In the genomic region with DNA sequence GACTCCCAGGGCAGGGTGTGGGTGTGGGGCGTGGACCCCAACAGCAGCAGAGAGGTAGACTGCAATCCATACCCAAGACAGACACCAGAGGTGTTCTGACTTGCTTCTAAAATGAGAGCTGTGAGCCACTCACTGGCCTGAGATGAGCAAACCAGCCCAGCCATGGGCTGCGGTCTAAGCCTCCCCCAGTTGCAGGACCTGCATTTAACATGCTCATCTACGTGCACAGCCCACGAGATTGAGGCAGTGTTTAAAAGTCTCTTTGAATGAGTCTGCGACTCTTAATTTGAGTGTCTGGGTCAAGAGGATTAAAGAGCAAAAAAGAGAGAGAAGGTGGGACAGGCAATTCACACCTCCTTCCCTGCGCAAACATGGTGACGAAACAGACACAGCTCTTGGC, we compare ENCODE assay signal across 14 cellular contexts. TPM values are rescaled to one million over a fixed set of nuclear protein-coding genes. Genes with fewer than 3 reads are reported as not detected.
DNase-seq lines count a peak whose midpoint lies in the region; ATAC-seq and TF ChIP-seq lines count a peak whose summit lies in the region.
"Had no signal": no experiment of that assay in that cellular context is flagged by ENCODE, and none has a peak within 500 bp of the region (broad histone marks: within the 10 kb centered on the region; RNA-seq: fewer than 3 reads in every experiment).

No MANE protein-coding gene starts in this region.

- ATAC-seq in stimulated activated naive B cell treated with anti-CD40 and anti-IgM and Interleukin-4, amounts not matched to agents 10 μg/mL and 1 μg/mL and 100 μg/mL, for 72 hours (replicated peaks) = no peak

- peaks cover 18% of the 10 kb centered on the region for H3K4me1 ChIP-seq in endodermal cell (ENCODE audit: control insufficient read depth, insufficient read depth, low read length)

- DNase-seq in activated gamma-delta T cell (lab: John Stamatoyannopoulos, UW) = peak; percentile 22
- no peak for DNase-seq in activated gamma-delta T cell treated with Interleukin-2 at 50 U/mL for 16 hours
- DNase-seq in activated CD4-positive, alpha-beta memory T cell treated with anti-CD3 and anti-CD28 coated beads for 36 hours = peak; percentile 83
- no peak for DNase-seq in endodermal cell
- DNase-seq in stimulated activated naive B cell treated with anti-CD40 and anti-IgM and Interleukin-4, amounts not matched to agents 10 μg/mL and 1 μg/mL and 100 μg/mL, for 72 hours = no peak
- no peak for DNase-seq in middle frontal gyrus (ENCODE audit: extremely low spot score, low spot score)
- DNase-seq in NCI-H187 treated with DMSO at 0.1 percent for 48 hours (lab: John Stamatoyannopoulos, UW) = no peak
- no peak for DNase-seq in Kasumi-1 (lab: John Stamatoyannopoulos, UW)
- DNase-seq: DND-41, mammary epithelial cell, NCI-H1930, nucleus accumbens, SHP77 had no signal

- H3K9me3 ChIP-seq in endodermal cell (ENCODE audit: control insufficient read depth, low read length) = no peaks in the 10 kb centered on the region
- H3K9me3 ChIP-seq: esophagus muscularis mucosa had no signal

- no peak overlapping the region for H3K27ac ChIP-seq in endodermal cell (ENCODE audit: low read depth, low read length)
- H3K27ac ChIP-seq: esophagus muscularis mucosa had no signal

- no peaks in the 10 kb centered on the region for H3K27me3 ChIP-seq in endodermal cell (ENCODE audit: control insufficient read depth, insufficient read depth, low read length, poor library complexity, severe bottlenecking)
- H3K27me3 ChIP-seq: esophagus muscularis mucosa had no signal

- intact Hi-C loops in activated CD4-positive, alpha-beta memory T cell treated with anti-CD3 and anti-CD28 coated beads for 36 hours (cut with micrococcal nuclease) = loop anchor here (2.0 to 10.0 kb wide), 3 partner anchors 49 to 1025 kb away; a partner anchor contains a TSS

- peaks cover 74% of the 10 kb centered on the region for H3K4me1 Mint-ChIP-seq in activated CD4-positive, alpha-beta memory T cell treated with anti-CD3 and anti-CD28 coated beads for 36 hours (ENCODE audit: low read depth)
- H3K4me1 Mint-ChIP-seq in endodermal cell = peaks cover 41% of the 10 kb centered on the region
- peaks cover 47 to 60% of the 10 kb centered on the region in 2 donors for H3K4me1 Mint-ChIP-seq in stimulated activated naive B cell treated with anti-CD40 and anti-IgM and Interleukin-4, amounts not matched to agents 10 μg/mL and 1 μg/mL and 100 μg/mL, for 72 hours

- H3K36me3 ChIP-seq in endodermal cell (ENCODE audit: control insufficient read depth, insufficient read depth, low read length) = peaks cover 79% of the 10 kb centered on the region

- peaks cover 87% of the 10 kb centered on the region for H3K36me3 Mint-ChIP-seq in activated CD4-positive, alpha-beta memory T cell treated with anti-CD3 and anti-CD28 coated beads for 36 hours
- peaks cover 54% of the 10 kb centered on the region for H3K36me3 Mint-ChIP-seq in endodermal cell (ENCODE audit: low read depth)
- peaks cover 23 to 60% of the 10 kb centered on the region in 2 donors for H3K36me3 Mint-ChIP-seq in stimulated activated naive B cell treated with anti-CD40 and anti-IgM and Interleukin-4, amounts not matched to agents 10 μg/mL and 1 μg/mL and 100 μg/mL, for 72 hours

- CTCF ChIA-PET in activated CD4-positive, alpha-beta memory T cell treated with anti-CD3 and anti-CD28 coated beads for 36 hours (lab: Charles Lee) = interaction anchor here (0.8 to 6.5 kb wide), 3 partner anchors 12 to 37 kb away, joined by 3 to 76 read pairs (median 69); a partner anchor contains a TSS

- H3K27me3 Mint-ChIP-seq in activated CD4-positive, alpha-beta memory T cell treated with anti-CD3 and anti-CD28 coated beads for 36 hours = no peaks in the 10 kb centered on the region
- H3K27me3 Mint-ChIP-seq in endodermal cell (ENCODE audit: insufficient read depth) = no peaks in the 10 kb centered on the region
- no peaks in the 10 kb centered on the region for H3K27me3 Mint-ChIP-seq in stimulated activated naive B cell treated with anti-CD40 and anti-IgM and Interleukin-4, amounts not matched to agents 10 μg/mL and 1 μg/mL and 100 μg/mL, for 72 hours

- peak overlapping the region; percentile 77 for H3K4me3 Mint-ChIP-seq in activated CD4-positive, alpha-beta memory T cell treated with anti-CD3 and anti-CD28 coated beads for 36 hours
- no peak overlapping the region for H3K4me3 Mint-ChIP-seq in endodermal cell
- H3K4me3 Mint-ChIP-seq in stimulated activated naive B cell treated with anti-CD40 and anti-IgM and Interleukin-4, amounts not matched to agents 10 μg/mL and 1 μg/mL and 100 μg/mL, for 72 hours = no peak overlapping the region

- POLR2A ChIA-PET in activated CD4-positive, alpha-beta memory T cell treated with anti-CD3 and anti-CD28 coated beads for 36 hours (lab: Charles Lee) = interaction anchor here (1.5 to 14.2 kb wide), 3 partner anchors 16 to 255 kb away, joined by 3 to 381 read pairs (median 15); a partner anchor contains a TSS

- no peaks in the 10 kb centered on the region for H3K9me3 Mint-ChIP-seq in activated CD4-positive, alpha-beta memory T cell treated with anti-CD3 and anti-CD28 coated beads for 36 hours
- no peaks in the 10 kb centered on the region for H3K9me3 Mint-ChIP-seq in endodermal cell
- H3K9me3 Mint-ChIP-seq in stimulated activated naive B cell treated with anti-CD40 and anti-IgM and Interleukin-4, amounts not matched to agents 10 μg/mL and 1 μg/mL and 100 μg/mL, for 72 hours = no peaks in the 10 kb centered on the region

- 86 to 89% methylated on average over 6 to 7 of the region's 7 CpGs for WGBS in endodermal cell (ENCODE audit: insufficient coverage in 1 of 2, insufficient read length in 1 of 2), 2 experiments

- H3K4me3 ChIP-seq in endodermal cell (ENCODE audit: low read length) = no peak overlapping the region
- H3K4me3 ChIP-seq: esophagus muscularis mucosa had no signal

- TF ChIP-seq CTCF in endodermal cell (conservative IDR thresholded peaks at IDR 0.05) = no peak

- no peak overlapping the region for H3K9ac ChIP-seq in endodermal cell (ENCODE audit: extremely low read depth, low read length, poor library complexity, severe bottlenecking)

- H3K27ac Mint-ChIP-seq in activated CD4-positive, alpha-beta memory T cell treated with anti-CD3 and anti-CD28 coated beads for 36 hours = peak overlapping the region; percentile 96
- H3K27ac Mint-ChIP-seq in endodermal cell = peak overlapping the region; percentile 34
- peak overlapping the region; percentile 57 for H3K27ac Mint-ChIP-seq in stimulated activated naive B cell treated with anti-CD40 and anti-IgM and Interleukin-4, amounts not matched to agents 10 μg/mL and 1 μg/mL and 100 μg/mL, for 72 hours

RNA-seq across cellular contexts. Expression of a gene that starts 5.9 kb away (rescaled TPM):
- total RNA-seq in activated CD4-positive, alpha-beta memory T cell treated with anti-CD3 and anti-CD28 coated beads for 36 hours = 100 to 1,000 TPM; 358 to 368 TPM
- 100 to 1,000 TPM; 178 to 187 TPM for total RNA-seq in endodermal cell
- polyA plus RNA-seq in endodermal cell (2013, experiment 1 of 2) = 109 TPM
- 106 TPM for polyA plus RNA-seq in endodermal cell (2013, experiment 2 of 2)

RNA-seq across cellular contexts. Expression of a gene that starts 6.2 kb away (rescaled TPM):
- under 1 TPM; 0.69 to 0.90 TPM for total RNA-seq in activated CD4-positive, alpha-beta memory T cell treated with anti-CD3 and anti-CD28 coated beads for 36 hours
- under 1 TPM in 1 of 2 donors, not detected in 1; 0.95 TPM for total RNA-seq in endodermal cell
- 2.0 TPM for polyA plus RNA-seq in endodermal cell (2013, experiment 1 of 2)
- polyA plus RNA-seq in endodermal cell (2013, experiment 2 of 2) = 1.2 TPM

RNA-seq across cellular contexts. Expression of a gene that starts 13.6 kb away (rescaled TPM):
- total RNA-seq in activated CD4-positive, alpha-beta memory T cell treated with anti-CD3 and anti-CD28 coated beads for 36 hours = 10 to 100 TPM; 12.5 to 15.5 TPM
- 10 to 100 TPM; 18.0 to 25.9 TPM for total RNA-seq in endodermal cell
- 25.5 TPM for polyA plus RNA-seq in endodermal cell (2013, experiment 1 of 2)
- polyA plus RNA-seq in endodermal cell (2013, experiment 2 of 2) = 25.3 TPM

RNA-seq across cellular contexts. Expression of a gene that starts 13.6 kb away (rescaled TPM):
- 10 to 100 TPM; 24.7 to 26.0 TPM for total RNA-seq in activated CD4-positive, alpha-beta memory T cell treated with anti-CD3 and anti-CD28 coated beads for 36 hours
- 10 to 100 TPM; 45.1 to 54.4 TPM for total RNA-seq in endodermal cell
- polyA plus RNA-seq in endodermal cell (2013, experiment 1 of 2) = 40.7 TPM
- polyA plus RNA-seq in endodermal cell (2013, experiment 2 of 2) = 33.0 TPM

RNA-seq across cellular contexts. Expression of a gene that starts 21.9 kb away (rescaled TPM):
- 1,000 to 10,000 TPM; 3,340 to 3,454 TPM for total RNA-seq in activated CD4-positive, alpha-beta memory T cell treated with anti-CD3 and anti-CD28 coated beads for 36 hours
- 1,000 to 10,000 TPM; 2,418 to 2,634 TPM for total RNA-seq in endodermal cell
- 2,489 TPM for polyA plus RNA-seq in endodermal cell (2013, experiment 1 of 2)
- 2,405 TPM for polyA plus RNA-seq in endodermal cell (2013, experiment 2 of 2)

Comparison
In these comparisons a context has a peak if more than half of its experiments do, and no peak if none do; other contexts are left out.
1. DNase-seq: peak in activated gamma-delta T cell (single experiment) and activated CD4-positive, alpha-beta memory T cell treated with anti-CD3 and anti-CD28 coated beads for 36 hours (single experiment); none in activated gamma-delta T cell treated with Interleukin-2 at 50 U/mL for 16 hours (single experiment), endodermal cell (single experiment), stimulated activated naive B cell treated with anti-CD40 and anti-IgM and Interleukin-4, amounts not matched to agents 10 μg/mL and 1 μg/mL and 100 μg/mL, for 72 hours (single experiment), middle frontal gyrus (single experiment), NCI-H187 treated with DMSO at 0.1 percent for 48 hours (single experiment) and Kasumi-1 (0 of 2).
2. H3K27ac Mint-ChIP-seq: peak in every context shown above with its lines; median percentile 96 in activated CD4-positive, alpha-beta memory T cell treated with anti-CD3 and anti-CD28 coated beads for 36 hours; 57 in stimulated activated naive B cell treated with anti-CD40 and anti-IgM and Interleukin-4, amounts not matched to agents 10 μg/mL and 1 μg/mL and 100 μg/mL, for 72 hours; 34 in endodermal cell.